ENCODE assay signal across 8 cellular contexts in genomic region chr7:91880413-91881241, GRCh38. TPM values are rescaled to one million over a fixed set of nuclear protein-coding genes. Genes with fewer than 3 reads are reported as not detected.
A peak's percentile ranks its signal among the peaks of the same experiment; 100 is the strongest.
DNase-seq lines count a peak whose midpoint lies in the region; ATAC-seq, FAIRE-seq and TF ChIP-seq lines count a peak whose summit lies in the region.

A gene with protein sequence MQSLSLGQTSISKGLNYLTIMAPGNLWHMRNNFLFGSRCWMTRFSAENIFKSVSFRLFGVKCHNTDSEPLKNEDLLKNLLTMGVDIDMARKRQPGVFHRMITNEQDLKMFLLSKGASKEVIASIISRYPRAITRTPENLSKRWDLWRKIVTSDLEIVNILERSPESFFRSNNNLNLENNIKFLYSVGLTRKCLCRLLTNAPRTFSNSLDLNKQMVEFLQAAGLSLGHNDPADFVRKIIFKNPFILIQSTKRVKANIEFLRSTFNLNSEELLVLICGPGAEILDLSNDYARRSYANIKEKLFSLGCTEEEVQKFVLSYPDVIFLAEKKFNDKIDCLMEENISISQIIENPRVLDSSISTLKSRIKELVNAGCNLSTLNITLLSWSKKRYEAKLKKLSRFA (minus strand): TSS chr7:91880702. CDS start chr7:91880083, 619 bp downstream.

- CTCF ChIA-PET in T-cell (lab: Charles Lee) = interaction anchor here (0.6 to 2.4 kb wide), 22 partner anchors 8 to 1425 kb away, joined by 3 to 18 read pairs (median 4); partner anchors contain the start of genes PEX1 (in 1 of the 2), RBM48 (in 1 of the 2) and SAMD9 (in 1 of the 2)

- TF ChIP-seq POLR2A in GM12891 (IDR thresholded peaks at IDR 0.05; ENCODE audit: low read depth, low read length) (peak; percentile 96), adrenal gland (IDR thresholded peaks at IDR 0.05) (no peak), prostate gland (IDR thresholded peaks at IDR 0.05) (no peak)

- FAIRE-seq in GM12891 (lab: Jason Lieb, UNC) = peak; percentile 98
- FAIRE-seq in urothelium cell line (lab: Jason Lieb, UNC) = peak; percentile 97

- peaks cover 6 to 10% of the 10 kb centered on the region in 2 donors for H3K4me1 ChIP-seq in adrenal gland (replicated peaks in 1 of 2)
- H3K4me1 ChIP-seq in prostate gland (replicated peaks) = no peaks in the 10 kb centered on the region

- peak within 1 kb of the TSS; percentile 83 to 100 (median 99) for H3K4me3 Mint-ChIP-seq in T-cell

- peak; percentile 90 to 97 (median 91) for TF ChIP-seq CTCF in adrenal gland (IDR thresholded peaks at IDR 0.05)
- peak; percentile 90 to 99 (median 98) for TF ChIP-seq CTCF in prostate gland (IDR thresholded peaks at IDR 0.05)

- no peaks in the 10 kb centered on the region for H3K36me3 ChIP-seq in adrenal gland (replicated peaks in 1 of 2)
- no peaks in the 10 kb centered on the region for H3K36me3 ChIP-seq in prostate gland

- intact Hi-C loops in adrenal gland (cut with DNase I) = loop anchor here in 1 of 2 donors (10.0 kb wide), 1 partner anchor 254 kb away; the partner anchor contains the start of gene CYP51A1
- intact Hi-C loops in left cardiac atrium (cut with DNase I) = loop anchor here in 1 of 2 donors (2.0 to 10.0 kb wide), 2 partner anchors 60 to 164 kb away; partner anchors contain the start of gene AKAP9
- intact Hi-C loops in prostate gland (cut with DNase I) = no loop called here

- peaks cover 44 to 47% (median 46%) of the 10 kb centered on the region in 3 donors for H3K4me1 Mint-ChIP-seq in T-cell

- 2 to 13% (median 4%) methylated on average over 21 to 43 of the region's 43 CpGs for WGBS in adrenal gland, 4 donors
- 3% methylated on average over 43 of the region's 43 CpGs for WGBS in prostate gland

- POLR2A ChIA-PET in T-cell (lab: Charles Lee) = interaction anchor here in 1 of 2 donors (0.9 to 1.2 kb wide), 3 partner anchors 59 to 648 kb away, joined by 3 to 5 read pairs (median 3); partner anchors contain the start of genes PEX1 and RBM48

- ATAC-seq in HG02840 (IDR thresholded peaks at IDR 0.05; ENCODE audit: low FRiP score, unreplicated experiment) (peak; percentile 98), T-cell (replicated peaks in 1 of 4) (peak; percentile 94 to 97 (median 96)), left cardiac atrium (peak; percentile 99 to 100)

- H3K27me3 Mint-ChIP-seq in T-cell = no peaks in the 10 kb centered on the region

- H3K27ac Mint-ChIP-seq in T-cell = peak within 1 kb of the TSS; percentile 96 to 99

- no peaks in the 10 kb centered on the region for H3K9me3 ChIP-seq in adrenal gland (replicated peaks in 1 of 3)
- H3K9me3 ChIP-seq in prostate gland = no peaks in the 10 kb centered on the region

- DNase-seq in GM12891 (ENCODE audit: insufficient read length, low spot score) (peak; percentile 68), NCI-H1436 (lab: John Stamatoyannopoulos, UW) (peak; percentile 92), T-cell (peak; percentile 82 to 94 (median 91)), adrenal gland (peak; percentile 88 to 95 (median 91)), left cardiac atrium (peak; percentile 95), prostate gland (ENCODE audit: low spot score) (peak; percentile 87), urothelium cell line (ENCODE audit: low spot score) (peak; percentile 96)

- H3K4me3 ChIP-seq in adrenal gland (peak within 1 kb of the TSS; percentile 24 to 76 (median 52)), prostate gland (peak within 1 kb of the TSS; percentile 48 to 70)

- peaks cover 17% of the 10 kb centered on the region for H3K36me3 Mint-ChIP-seq in T-cell

- H3K9me3 Mint-ChIP-seq in T-cell = no peaks in the 10 kb centered on the region

- H3K27ac ChIP-seq in adrenal gland (peak within 1 kb of the TSS in 3 of 5 donors; percentile 13 to 28 (median 16)), prostate gland (peak within 1 kb of the TSS; percentile 56 to 62)

- no peaks in the 10 kb centered on the region for H3K27me3 ChIP-seq in adrenal gland
- H3K27me3 ChIP-seq in prostate gland (replicated peaks; ENCODE audit: insufficient read depth) = no peaks in the 10 kb centered on the region

TF ChIP-seq in GM12891, 5 proteins besides CTCF, POLR2A, EP300 and RAD21:
- TF ChIP-seq TAF1 (IDR thresholded peaks at IDR 0.05; ENCODE audit: low read depth, low read length) (peak; percentile 94), PAX5 (IDR thresholded peaks at IDR 0.05; ENCODE audit: insufficient read depth, low read length, severe bottlenecking) (no peak), SPI1 (IDR thresholded peaks at IDR 0.05; ENCODE audit: low read depth, low read length) (peak; percentile 78), POLR2AphosphoS5 (IDR thresholded peaks at IDR 0.05; ENCODE audit: low read depth, low read length) (peak; percentile 98), POU2F2 (IDR thresholded peaks at IDR 0.05; ENCODE audit: low read depth, low read length) (peak; percentile 44)

RNA-seq across cellular contexts. Expression of the gene that starts here (rescaled TPM):
- polyA plus RNA-seq in GM12891 (2012; ENCODE audit: low read depth, missing spikeins) = 13.4 TPM
- 10 to 100 TPM; 14.8 to 27.1 (median 21.9) TPM for total RNA-seq in T-cell
- 10 to 100 TPM in 3 of 8 donors, 1 to 10 TPM in 5; 4.0 to 15.0 (median 8.8) TPM for total RNA-seq in adrenal gland
- 10 to 100 TPM in 1 of 3 donors, 1 to 10 TPM in 2; 7.1 to 14.7 (median 9.4) TPM for polyA plus RNA-seq in adrenal gland
- total RNA-seq in left cardiac atrium = 1 to 10 TPM; 5.5 to 8.7 TPM
- total RNA-seq in prostate gland = 1 to 10 TPM; 6.1 to 8.1 TPM

Comparison
In these comparisons a context has a peak if more than half of its experiments do, and no peak if none do; other contexts are left out.
1. Peak in every context shown above with its lines: DNase-seq, ATAC-seq, H3K4me3 ChIP-seq and H3K27ac ChIP-seq.